Comparison of ENCODE assay signal across 21 cellular contexts in genomic region chr6:104414723-104415122, GRCh38.
"Had no signal": no experiment of that assay in that cellular context is flagged by ENCODE, and none has a peak within 500 bp of the region (broad histone marks: within the 10 kb centered on the region; RNA-seq: fewer than 3 reads in every experiment).

No MANE protein-coding gene starts in this region.

- H3K36me3 ChIP-seq: cardiac muscle cell, esophagus squamous epithelium, gastroesophageal sphincter, tibial artery had no signal

- H3K4me3 ChIP-seq: body of pancreas, cardiac muscle cell, esophagus squamous epithelium, gastroesophageal sphincter, tibial artery had no signal

- DNase-seq: activated CD4-positive, alpha-beta memory T cell treated with anti-CD3 and anti-CD28 coated beads, Interleukin-2, amount 10 ng/mL, durations not matched to agents 7 days and 5 days; activated CD4-positive, alpha-beta T cell treated with anti-CD3 and anti-CD28 coated beads for 48 hours; activated effector memory CD4-positive, alpha-beta T cell treated with Interleukin-2 at 50 U/mL for 16 hours; activated naive CD4-positive, alpha-beta T cell treated with anti-CD3 and anti-CD28 coated beads for 36 hours; activated T-cell treated with anti-CD3 and anti-CD28 coated beads, Interleukin-2, amount 50 U/mL, for 72 hours; body of pancreas; cortex of kidney; endodermal cell; esophagus squamous epithelium; head of caudate nucleus; hypothalamus; left ventricle myocardium superior; mammary epithelial cell; midbrain; natural killer cell; small intestine; stimulated activated CD4-positive, alpha-beta T cell treated with anti-CD3 and anti-CD28 coated beads, Interleukin-2, amount 100 ng/mL, for 24 hours; stimulated activated naive CD8-positive, alpha-beta T cell treated with anti-CD3 and anti-CD28 coated beads, Interleukin-15, amount 100 ng/mL, for 72 hours; tibial artery had no signal

- H3K9me3 ChIP-seq: body of pancreas, esophagus squamous epithelium, gastroesophageal sphincter, tibial artery had no signal

- H3K27ac ChIP-seq: body of pancreas, cardiac muscle cell, esophagus squamous epithelium, gastroesophageal sphincter, tibial artery had no signal
